Comparison of ENCODE assay signal across 9 cellular contexts in the genomic region with DNA sequence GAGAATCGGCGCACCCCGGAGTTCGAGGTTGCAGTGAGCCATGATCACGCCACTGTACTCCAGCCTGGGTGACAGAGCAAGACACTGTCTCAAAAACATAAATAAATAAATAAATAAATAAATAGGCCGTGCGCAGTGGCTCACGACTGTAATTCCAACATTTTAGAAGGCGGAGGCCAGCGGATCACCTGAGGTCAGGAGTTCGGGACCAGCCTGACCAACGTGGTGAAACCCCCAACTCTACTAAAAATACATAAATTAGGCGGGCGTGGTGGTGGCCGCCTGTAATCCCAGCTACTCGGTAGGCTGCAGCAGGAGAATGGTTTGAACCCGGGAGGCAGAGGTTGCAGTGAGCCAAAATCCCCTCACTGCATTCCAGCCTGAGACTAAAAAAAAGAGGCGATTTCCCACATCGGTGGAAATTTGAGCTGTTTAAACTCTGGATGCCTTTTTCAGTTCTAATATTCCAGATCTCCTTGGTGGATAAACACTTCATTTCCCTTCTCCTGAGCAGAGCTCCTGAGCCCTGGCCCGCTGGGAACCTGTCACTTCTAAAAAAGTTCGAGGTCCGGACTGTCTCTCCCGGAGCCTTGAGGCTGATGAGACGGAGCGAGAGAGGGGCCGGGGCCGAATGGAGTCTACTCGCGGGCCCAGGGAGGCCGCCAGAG. TPM values are rescaled to one million over a fixed set of nuclear protein-coding genes. Genes with fewer than 3 reads are reported as not detected.
DNase-seq lines count a peak whose midpoint lies in the region; ATAC-seq and TF ChIP-seq lines count a peak whose summit lies in the region.
"Had no signal": no experiment of that assay in that cellular context is flagged by ENCODE, and none has a peak within 500 bp of the region (broad histone marks: within the 10 kb centered on the region; RNA-seq: fewer than 3 reads in every experiment).

No MANE protein-coding gene starts in this region.

- peak overlapping the region; percentile 88 to 100 (median 96) for H3K27ac ChIP-seq in body of pancreas

- intact Hi-C loops in body of pancreas (cut with DNase I), result no loop called here

- TF ChIP-seq POLR2A in body of pancreas (IDR thresholded peaks at IDR 0.05), result no peak

- peak; percentile 90 for TF ChIP-seq CTCF in AG04449 (IDR thresholded peaks at IDR 0.05; ENCODE audit: insufficient read depth, low read length, missing control alignments)
- TF ChIP-seq CTCF in HFF-Myc (IDR thresholded peaks at IDR 0.05; ENCODE audit: low read depth, low read length, missing control alignments), result peak; percentile 97
- peak in 1 of 7 experiments; percentile 96 for TF ChIP-seq CTCF in body of pancreas (IDR thresholded peaks at IDR 0.05)
- no peak for TF ChIP-seq CTCF in mesothelial cell of epicardium (IDR thresholded peaks at IDR 0.05; ENCODE audit: unreplicated experiment)

- peaks cover 25% of the 10 kb centered on the region for H3K4me1 Mint-ChIP-seq in mesothelial cell of epicardium

- no peaks in the 10 kb centered on the region for H3K36me3 ChIP-seq in body of pancreas (replicated peaks in 1 of 2; ENCODE audit: insufficient read depth in 1 of 2, low read depth in 2 of 2)

- no peaks in the 10 kb centered on the region for H3K27me3 Mint-ChIP-seq in mesothelial cell of epicardium (ENCODE audit: low read depth)

- WGBS in body of pancreas, 2 donors, result 24 to 46% methylated on average over 20 to 30 of the region's 30 CpGs

- CTCF ChIA-PET in AG04449 (lab: Yijun Ruan, JAX), result interaction anchor here (0.5 to 16.2 kb wide), 39 partner anchors 9 to 490 kb away, joined by 3 to 407 read pairs (median 6); a partner anchor contains a TSS

- no peaks in the 10 kb centered on the region for H3K9me3 ChIP-seq in body of pancreas

- no peaks in the 10 kb centered on the region for H3K36me3 Mint-ChIP-seq in mesothelial cell of epicardium

- ATAC-seq in body of pancreas, result no peak
- no peak for ATAC-seq in HG03039 (IDR thresholded peaks at IDR 0.05; ENCODE audit: unreplicated experiment)
- ATAC-seq in HG02763 (IDR thresholded peaks at IDR 0.05; ENCODE audit: unreplicated experiment), result no peak
- ATAC-seq in HG02678 (IDR thresholded peaks at IDR 0.05; ENCODE audit: unreplicated experiment), result no peak

- POLR2A ChIA-PET in AG04449 (lab: Yijun Ruan, JAX), result no interaction called here

- H3K4me3 Mint-ChIP-seq in mesothelial cell of epicardium, result peak overlapping the region; percentile 75

- H3K4me1 ChIP-seq in body of pancreas, result peaks cover 30% of the 10 kb centered on the region

- DNase-seq in AG04449 (ENCODE audit: low read depth, low spot score), result no peak
- DNase-seq in HFF-Myc (ENCODE audit: extremely low read depth, low read depth), result peak; percentile 50
- DNase-seq in body of pancreas, result no peak
- DNase-seq in mesothelial cell of epicardium (ENCODE audit: low spot score in 2 of 2, unreplicated experiment in 2 of 2), result no peak
- no peak for DNase-seq in NOMO-1 (lab: John Stamatoyannopoulos, UW; ENCODE audit: unreplicated experiment in 2 of 2)

- H3K4me3 ChIP-seq in AG04449 (ENCODE audit: low read depth, low read length), result peak overlapping the region; percentile 78
- peak overlapping the region; percentile 58 for H3K4me3 ChIP-seq in HFF-Myc (replicated peaks; ENCODE audit: low read depth, low read length)
- peak overlapping the region; percentile 23 to 30 for H3K4me3 ChIP-seq in body of pancreas

- no peaks in the 10 kb centered on the region for H3K9me3 Mint-ChIP-seq in mesothelial cell of epicardium

- no peaks in the 10 kb centered on the region for H3K27me3 ChIP-seq in body of pancreas

- peak overlapping the region; percentile 97 for H3K27ac Mint-ChIP-seq in mesothelial cell of epicardium

RNA-seq across cellular contexts. Expression of a gene that starts 2.0 kb away (rescaled TPM):
- total RNA-seq in body of pancreas (10 to 100 TPM; 17.9 to 30.0 TPM), mesothelial cell of epicardium (51.7 to 56.6 TPM (median 55.8 TPM) in 3 replicates)

RNA-seq across cellular contexts. Expression of a gene that starts 25.0 kb away (rescaled TPM):
- 1 to 10 TPM; 2.6 to 5.3 TPM for total RNA-seq in body of pancreas
- 12.4 to 14.3 TPM (median 13.4 TPM) in 3 replicates for total RNA-seq in mesothelial cell of epicardium

RNA-seq across cellular contexts. Expression of a gene that starts 27.1 kb away (rescaled TPM):
- total RNA-seq in body of pancreas (10 to 100 TPM; 12.7 to 38.6 TPM), mesothelial cell of epicardium (9.4 to 11.7 TPM (median 10.1 TPM) in 3 replicates)

RNA-seq across cellular contexts. Expression of a gene that starts 38.8 kb away (rescaled TPM):
- total RNA-seq in body of pancreas (10 to 100 TPM; 30.3 to 35.5 TPM), mesothelial cell of epicardium (75.0 to 80.5 TPM (median 75.6 TPM) in 3 replicates)

RNA-seq across cellular contexts. Expression of a gene that starts 57.8 kb away (rescaled TPM):
- total RNA-seq in body of pancreas (1 to 10 TPM in 1 of 2 donors, under 1 TPM in 1; 0.66 to 4.2 TPM), mesothelial cell of epicardium (not detected in 3 replicates)
- total RNA-seq: glomerular endothelial cell had no signal

Comparison
In these comparisons a context has a peak if more than half of its experiments do, and no peak if none do; other contexts are left out.
1. H3K4me3 ChIP-seq: peak in every context shown above with its lines; median percentile 78 in AG04449; 58 in HFF-Myc; 26 in body of pancreas.